15 cellular contexts compared by ENCODE assay signal in the genomic region with DNA sequence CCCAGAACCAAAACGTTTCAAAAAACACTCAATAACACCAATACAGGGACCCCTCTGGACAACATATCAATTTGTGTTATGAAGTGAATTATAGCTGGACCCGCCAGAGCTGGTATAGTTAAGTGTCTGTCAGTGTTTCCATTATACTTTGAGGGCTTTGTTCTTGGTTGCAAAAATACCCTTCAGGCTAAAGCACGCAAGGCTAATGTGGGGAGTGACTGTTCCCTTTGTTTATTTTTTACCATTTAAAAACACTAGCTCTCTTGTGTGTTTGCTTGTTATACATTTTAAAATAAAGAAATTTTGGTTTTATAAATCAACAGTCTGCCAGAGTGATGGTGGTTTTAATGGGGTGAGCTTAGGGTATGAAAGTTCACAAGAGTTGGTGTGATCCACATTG.
"Had no signal": no experiment of that assay in that cellular context is flagged by ENCODE, and none has a peak within 500 bp of the region (broad histone marks: within the 10 kb centered on the region; RNA-seq: fewer than 3 reads in every experiment).

No MANE protein-coding gene starts in this region.

- DNase-seq: activated CD4-positive, alpha-beta T cell treated with anti-CD3 and anti-CD28 coated beads for 4 hours; activated CD8-positive, alpha-beta T cell treated with anti-CD3 and anti-CD28 coated beads for 36 hours; activated naive CD4-positive, alpha-beta T cell treated with Interleukin-2 at 50 U/mL for 16 hours; activated naive CD8-positive, alpha-beta T cell treated with anti-CD3 and anti-CD28 coated beads, Interleukin-2, amount 50 U/mL, for 24 hours; islet precursor cell; mammary epithelial cell; natural killer cell; occipital lobe; psoas muscle; sigmoid colon; stimulated activated naive CD4-positive, alpha-beta T cell; T1000; upper lobe of right lung; WERI-Rb-1 had no signal

- H3K27me3 ChIP-seq: sigmoid colon, upper lobe of right lung had no signal

- H3K9me3 Mint-ChIP-seq: activated CD8-positive, alpha-beta T cell treated with anti-CD3 and anti-CD28 coated beads for 36 hours; activated naive CD8-positive, alpha-beta T cell treated with anti-CD3 and anti-CD28 coated beads, Interleukin-2, amount 50 U/mL, for 24 hours; activated T-helper 1 cell treated with anti-CD3 and anti-CD28 coated beads, Interleukin-12 subunit alpha, Interleukin-12 subunit beta, Interleukin-2, Interleukin-4 antibody, amounts not matched to agents 30 ng/mL and 10 ng/mL and 1 ng/mL, durations not matched to agents 14 hours and 24 hours and 36 hours had no signal

- H3K4me3 Mint-ChIP-seq: activated CD8-positive, alpha-beta T cell treated with anti-CD3 and anti-CD28 coated beads for 36 hours; activated naive CD8-positive, alpha-beta T cell treated with anti-CD3 and anti-CD28 coated beads, Interleukin-2, amount 50 U/mL, for 24 hours; activated T-helper 1 cell treated with anti-CD3 and anti-CD28 coated beads, Interleukin-12 subunit alpha, Interleukin-12 subunit beta, Interleukin-2, Interleukin-4 antibody, amounts not matched to agents 30 ng/mL and 10 ng/mL and 1 ng/mL, durations not matched to agents 14 hours and 24 hours and 36 hours; natural killer cell had no signal

- H3K9me3 ChIP-seq: psoas muscle, sigmoid colon, upper lobe of right lung had no signal

- H3K36me3 ChIP-seq: sigmoid colon, upper lobe of right lung, WERI-Rb-1 had no signal

- H3K27ac ChIP-seq: psoas muscle, upper lobe of right lung, WERI-Rb-1 had no signal

- H3K27ac Mint-ChIP-seq: activated CD8-positive, alpha-beta T cell treated with anti-CD3 and anti-CD28 coated beads for 36 hours; activated naive CD8-positive, alpha-beta T cell treated with anti-CD3 and anti-CD28 coated beads, Interleukin-2, amount 50 U/mL, for 24 hours; activated T-helper 1 cell treated with anti-CD3 and anti-CD28 coated beads, Interleukin-12 subunit alpha, Interleukin-12 subunit beta, Interleukin-2, Interleukin-4 antibody, amounts not matched to agents 30 ng/mL and 10 ng/mL and 1 ng/mL, durations not matched to agents 14 hours and 24 hours and 36 hours; natural killer cell had no signal

- H3K4me3 ChIP-seq: psoas muscle, sigmoid colon, upper lobe of right lung had no signal

- H3K4me1 ChIP-seq: psoas muscle, upper lobe of right lung had no signal

- H3K4me1 Mint-ChIP-seq: activated naive CD8-positive, alpha-beta T cell treated with anti-CD3 and anti-CD28 coated beads, Interleukin-2, amount 50 U/mL, for 24 hours; natural killer cell had no signal

- H3K27me3 Mint-ChIP-seq: activated CD8-positive, alpha-beta T cell treated with anti-CD3 and anti-CD28 coated beads for 36 hours; activated naive CD8-positive, alpha-beta T cell treated with anti-CD3 and anti-CD28 coated beads, Interleukin-2, amount 50 U/mL, for 24 hours had no signal
